8 cellular contexts compared by ENCODE assay signal in genomic region chr12:52025301-52026172, GRCh38. TPM values are rescaled to one million over a fixed set of nuclear protein-coding genes. Genes with fewer than 3 reads are reported as not detected.
A peak's percentile ranks its signal among the peaks of the same experiment; 100 is the strongest.
DNase-seq lines count a peak whose midpoint lies in the region; ATAC-seq and TF ChIP-seq lines count a peak whose summit lies in the region.

No MANE protein-coding gene starts in this region.

- H3K9ac ChIP-seq in HCT116 (ENCODE audit: low read length) (peak overlapping the region; percentile 64), rectal smooth muscle tissue (ENCODE audit: low read length) (peak overlapping the region; percentile 35)

- H2AFZ ChIP-seq in HCT116 (ENCODE audit: low read depth, low read length, poor library complexity, severe bottlenecking), result peak overlapping the region; percentile 94

- H3K36me3 ChIP-seq in HCT116 (ENCODE audit: control insufficient read depth in 1 of 2, insufficient read depth in 2 of 2, low read length in 2 of 2) (no peaks in the 10 kb centered on the region), rectal smooth muscle tissue (ENCODE audit: control insufficient read depth, insufficient read depth, low read length) (no peaks in the 10 kb centered on the region), vagina (no peaks in the 10 kb centered on the region)

- TF ChIP-seq CTCF in HCT116 (IDR thresholded peaks at IDR 0.05 in 2 of 3, conservative IDR thresholded peaks at IDR 0.05 in 1 of 3; ENCODE audit: borderline replicate concordance in 1 of 3, insufficient read depth in 1 of 3, low read depth in 2 of 3, low read length in 2 of 3) (peak in 2 of 3 experiments; percentile 84 to 99; a peak in 4 of 6 replicates), vagina (IDR thresholded peaks at IDR 0.05) (peak; percentile 98 to 100 (median 100))

- H3K9me3 ChIP-seq in HCT116 (ENCODE audit: control insufficient read depth in 1 of 2, insufficient read depth in 1 of 2, low read depth in 1 of 2, low read length in 2 of 2), result no peaks in the 10 kb centered on the region
- H3K9me3 ChIP-seq in vagina, result no peaks in the 10 kb centered on the region

- intact Hi-C loops in HCT116 (cut with micrococcal nuclease) (loop anchor here (1.0 kb wide), 4 partner anchors 44 to 95 kb away; partner anchors contain the start of gene ATG101), vagina (cut with DNase I) (loop anchor here (5.0 kb wide), 1 partner anchor 57 kb away; no protein-coding TSS in a partner anchor)

- H3K9me2 ChIP-seq in HCT116 (ENCODE audit: insufficient read depth), result no peaks in the 10 kb centered on the region

- peak overlapping the region; percentile 47 to 62 for H3K4me3 ChIP-seq in HCT116 (replicated peaks in 1 of 2; ENCODE audit: low read depth in 1 of 2, low read length in 2 of 2)
- H3K4me3 ChIP-seq in rectal smooth muscle tissue (ENCODE audit: low read length), result peak overlapping the region; percentile 64
- peak overlapping the region; percentile 21 to 30 for H3K4me3 ChIP-seq in vagina

- ATAC-seq in HCT116, result peak; percentile 43

- H3K79me2 ChIP-seq in HCT116 (ENCODE audit: insufficient read depth, low read length), result no peaks in the 10 kb centered on the region

- H3K27me3 ChIP-seq in HCT116 (ENCODE audit: insufficient read depth, low read length) (no peaks in the 10 kb centered on the region), rectal smooth muscle tissue (ENCODE audit: control insufficient read depth, insufficient read depth, low read length) (no peaks in the 10 kb centered on the region), vagina (no peaks in the 10 kb centered on the region)

- peaks cover 34 to 64% of the 10 kb centered on the region in 2 experiments for H3K4me1 ChIP-seq in HCT116 (ENCODE audit: control insufficient read depth in 1 of 2, insufficient read depth in 2 of 2, low read length in 2 of 2)
- H3K4me1 ChIP-seq in rectal smooth muscle tissue (ENCODE audit: control insufficient read depth, insufficient read depth, low read length), result peaks cover 15% of the 10 kb centered on the region
- H3K4me1 ChIP-seq in vagina, result peaks cover 25% of the 10 kb centered on the region

- H3K27ac ChIP-seq in HCT116 (ENCODE audit: low read depth, low read length), result peak overlapping the region; percentile 77
- H3K27ac ChIP-seq in rectal smooth muscle tissue (ENCODE audit: low read depth, low read length), result peak overlapping the region; percentile 82
- H3K27ac ChIP-seq in vagina, result peak overlapping the region; percentile 84

- RAD21 ChIA-PET in HCT116 (lab: Charles Lee; ENCODE audit: low non-redundant PET in 1 of 2, low total read pairs in 2 of 2, uncharacterized antibody in 2 of 2, unreplicated experiment in 2 of 2), result interaction anchor here (0.6 to 2.1 kb wide), 20 partner anchors 21 to 122 kb away, joined by 3 to 13 read pairs (median 4); partner anchors contain the start of gene ATG101 (in 1 of the 2)

- H4K20me1 ChIP-seq in HCT116 (ENCODE audit: insufficient read depth), result no peaks in the 10 kb centered on the region

- POLR2A ChIA-PET in HCT116 (lab: Charles Lee), result interaction anchor here (0.8 to 3.4 kb wide), 13 partner anchors 7 to 123 kb away, joined by 3 to 18 read pairs (median 5); partner anchors contain the start of genes ATG101 and NR4A1

- peak; percentile 98 for DNase-seq in Caki2 (ENCODE audit: low read depth)
- peak; percentile 86 for DNase-seq in HCT116 (ENCODE audit: low read depth, low spot score)
- peak; percentile 50 for DNase-seq in NCI-H187 treated with DMSO at 0.1 percent for 48 hours (lab: John Stamatoyannopoulos, UW)
- DNase-seq in T-helper 2 cell, result peak; percentile 56 to 88 (median 76)
- DNase-seq in anterior cingulate cortex (lab: John Stamatoyannopoulos, UW), result peak in 57 of 58 donors; percentile 14 to 94 (median 78)
- DNase-seq in hepatic stellate cell (ENCODE audit: low spot score), result peak; percentile 91
- peak in 1 of 2 donors; percentile 91 for DNase-seq in vagina (ENCODE audit: extremely low spot score in 2 of 2)

- no TSS peak for BruUV-seq in HCT116 (replicated peaks; lab: Mats Ljungman, UMichigan)

- H3K4me2 ChIP-seq in HCT116 (ENCODE audit: low read length), result peak overlapping the region; percentile 86

- TF ChIP-seq POLR2A in HCT116 (IDR thresholded peaks at IDR 0.05; ENCODE audit: borderline replicate concordance, extremely low read depth, insufficient read depth, insufficient read length), result no peak
- no peak for TF ChIP-seq POLR2A in vagina (IDR thresholded peaks at IDR 0.05)

- no peak for TF ChIP-seq RAD21 in HCT116 (IDR thresholded peaks at IDR 0.05; ENCODE audit: low read depth)

- CTCF ChIA-PET in HCT116 (lab: Charles Lee), result interaction anchor here (0.8 to 8.6 kb wide), 43 partner anchors 10 to 927 kb away, joined by 3 to 174 read pairs (median 5); partner anchors contain the start of genes ATG101, NR4A1 and SMIM41

- in situ Hi-C loops in Caki2 (cut with HindIII; ENCODE audit: low pct_unique_long_range_greater_than_20kb, low sequenced_read_pairs), result no loop called here

TF ChIP-seq in HCT116, 20 proteins besides CTCF, POLR2A, EP300 and RAD21:
- TF ChIP-seq SRF (IDR thresholded peaks at IDR 0.05; ENCODE audit: low read depth) (no peak), POLR2AphosphoS5 (IDR thresholded peaks at IDR 0.05; ENCODE audit: low read depth, low read length) (peak; percentile 1), ZFX (IDR thresholded peaks at IDR 0.05) (peak; percentile 37; the same call in 1 of the 2 replicates)

RNA-seq across cellular contexts. Expression of gene TAMALIN, which starts 18.8 kb away (rescaled TPM):
- total RNA-seq in Caki2 (2014; rRNA removed; shearing (Covaris generic); ENCODE audit: low replicate concordance), result not detected in 2 replicates
- total RNA-seq in HCT116 (2021; ENCODE audit: unreplicated experiment) (1.1 TPM), vagina (47.1 TPM)
- polyA plus RNA-seq in HCT116 (2012), result 0.33 and 0.36 TPM in 2 replicates

RNA-seq across cellular contexts. Expression of gene NR4A1, which starts 25.7 kb away (rescaled TPM):
- total RNA-seq in Caki2 (2014; rRNA removed; shearing (Covaris generic); ENCODE audit: low replicate concordance), result 0.07 TPM in 1 of 2 replicates, not detected in the other
- total RNA-seq in HCT116 (2021; ENCODE audit: unreplicated experiment), result 35.3 TPM
- 117 and 343 TPM in 2 replicates for polyA plus RNA-seq in HCT116 (2012)
- total RNA-seq in vagina, result 465 TPM

RNA-seq across cellular contexts. Expression of gene ATG101, which starts 44.2 kb away (rescaled TPM):
- 126 and 183 TPM in 2 replicates for total RNA-seq in Caki2 (2014; rRNA removed; shearing (Covaris generic); ENCODE audit: low replicate concordance)
- total RNA-seq in HCT116 (2021; ENCODE audit: unreplicated experiment) (49.2 TPM), vagina (27.7 TPM)
- polyA plus RNA-seq in HCT116 (2012), result 69.2 and 101 TPM in 2 replicates

RNA-seq across cellular contexts. Expression of gene SMIM41, which starts 54.0 kb away (rescaled TPM):
- not detected in 2 replicates for total RNA-seq in Caki2 (2014; rRNA removed; shearing (Covaris generic); ENCODE audit: low replicate concordance)
- total RNA-seq in HCT116 (2021; ENCODE audit: unreplicated experiment) (not detected), vagina (1.5 TPM)
- polyA plus RNA-seq in HCT116 (2012), result not detected in 2 replicates

Comparison
In these comparisons a context has a peak if more than half of its experiments do, and no peak if none do; other contexts are left out.
1. RNA of gene TAMALIN, which starts 18.8 kb away (total RNA-seq): 47.1 TPM in vagina (single experiment); 1.1 TPM in HCT116 (single experiment) and not detected in Caki2; every median in the first group is over 10 times any median in the second.
2. RNA of gene NR4A1, which starts 25.7 kb away (total RNA-seq): 465 TPM in vagina (single experiment) and 35.3 TPM in HCT116 (single experiment); 0.07 TPM in Caki2; every median in the first group is over 10 times any median in the second.
3. Peak in every context shown above with its lines, with median percentiles within 50 percentile points of each other: H3K27ac ChIP-seq and H3K4me3 ChIP-seq.